ENCODE assay signal across 1 cellular context in the genomic region with DNA sequence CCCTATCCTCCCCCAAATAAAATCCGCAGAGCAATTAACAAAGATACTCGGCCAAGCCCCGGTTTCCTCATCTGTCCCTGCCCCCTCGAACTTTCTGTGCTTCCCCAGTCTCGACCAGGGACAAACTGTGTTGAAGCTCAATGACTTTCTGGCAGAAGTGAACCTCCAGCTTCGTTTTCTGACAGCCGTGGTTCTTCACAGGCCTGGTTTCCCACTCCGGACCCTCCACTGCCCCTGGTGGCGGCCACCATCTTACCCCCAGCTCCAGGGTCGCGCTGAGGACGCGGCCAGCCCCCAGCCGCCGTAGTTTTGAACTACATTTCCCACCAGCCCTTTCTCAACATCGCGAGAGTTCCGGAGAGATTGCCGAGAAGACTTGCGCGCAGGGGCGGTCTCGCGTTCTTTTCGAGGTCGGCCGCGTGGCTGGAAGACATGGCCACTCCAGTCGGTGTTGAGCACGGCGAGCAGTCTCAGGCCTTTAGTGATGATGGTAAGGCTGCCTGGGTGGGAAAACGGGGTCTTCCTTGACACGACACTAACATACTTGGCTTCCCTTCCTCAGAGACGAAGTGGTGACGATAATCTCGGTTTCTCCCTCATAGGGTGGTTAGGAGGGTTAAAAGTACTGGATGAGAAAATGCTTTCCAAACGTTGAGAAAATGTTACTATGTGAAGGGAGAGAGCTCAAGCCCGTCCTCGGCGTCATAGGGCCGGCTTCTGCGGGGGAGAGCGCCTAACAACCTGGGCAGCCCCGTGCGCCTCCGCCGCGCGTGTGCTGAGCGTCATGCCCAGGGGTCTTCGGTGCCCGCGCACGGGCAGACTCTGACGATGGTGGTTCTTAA.
A peak's percentile ranks its signal among the peaks of the same experiment; 100 is the strongest.
TF ChIP-seq lines count a peak whose summit lies in the region.

No MANE protein-coding gene starts in this region.

TF ChIP-seq in HepG2, 621 proteins besides CTCF, POLR2A, EP300 and RAD21 (continued from another document and continues in another):
- TF ChIP-seq, protein P1, sequence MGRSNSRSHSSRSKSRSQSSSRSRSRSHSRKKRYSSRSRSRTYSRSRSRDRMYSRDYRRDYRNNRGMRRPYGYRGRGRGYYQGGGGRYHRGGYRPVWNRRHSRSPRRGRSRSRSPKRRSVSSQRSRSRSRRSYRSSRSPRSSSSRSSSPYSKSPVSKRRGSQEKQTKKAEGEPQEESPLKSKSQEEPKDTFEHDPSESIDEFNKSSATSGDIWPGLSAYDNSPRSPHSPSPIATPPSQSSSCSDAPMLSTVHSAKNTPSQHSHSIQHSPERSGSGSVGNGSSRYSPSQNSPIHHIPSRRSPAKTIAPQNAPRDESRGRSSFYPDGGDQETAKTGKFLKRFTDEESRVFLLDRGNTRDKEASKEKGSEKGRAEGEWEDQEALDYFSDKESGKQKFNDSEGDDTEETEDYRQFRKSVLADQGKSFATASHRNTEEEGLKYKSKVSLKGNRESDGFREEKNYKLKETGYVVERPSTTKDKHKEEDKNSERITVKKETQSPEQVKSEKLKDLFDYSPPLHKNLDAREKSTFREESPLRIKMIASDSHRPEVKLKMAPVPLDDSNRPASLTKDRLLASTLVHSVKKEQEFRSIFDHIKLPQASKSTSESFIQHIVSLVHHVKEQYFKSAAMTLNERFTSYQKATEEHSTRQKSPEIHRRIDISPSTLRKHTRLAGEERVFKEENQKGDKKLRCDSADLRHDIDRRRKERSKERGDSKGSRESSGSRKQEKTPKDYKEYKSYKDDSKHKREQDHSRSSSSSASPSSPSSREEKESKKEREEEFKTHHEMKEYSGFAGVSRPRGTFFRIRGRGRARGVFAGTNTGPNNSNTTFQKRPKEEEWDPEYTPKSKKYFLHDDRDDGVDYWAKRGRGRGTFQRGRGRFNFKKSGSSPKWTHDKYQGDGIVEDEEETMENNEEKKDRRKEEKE (IDR thresholded peaks at IDR 0.05) = no peak
- peak; percentile 68; the same call in 1 of the 2 replicates for TF ChIP-seq CBFB (CRISPR knock-in tag; IDR thresholded peaks at IDR 0.05)
- 0 out of 2 replicates have a peak, but pooled peaks have one; percentile 48 for TF ChIP-seq CC2D1A (CRISPR knock-in tag; IDR thresholded peaks at IDR 0.05)
- no peak for TF ChIP-seq SYNCRIP (IDR thresholded peaks at IDR 0.05; ENCODE audit: insufficient read depth, low read depth, low read length)
- TF ChIP-seq CHD2 (IDR thresholded peaks at IDR 0.05; ENCODE audit: low read depth, low read length) = peak; percentile 100
- TF ChIP-seq, protein P2, sequence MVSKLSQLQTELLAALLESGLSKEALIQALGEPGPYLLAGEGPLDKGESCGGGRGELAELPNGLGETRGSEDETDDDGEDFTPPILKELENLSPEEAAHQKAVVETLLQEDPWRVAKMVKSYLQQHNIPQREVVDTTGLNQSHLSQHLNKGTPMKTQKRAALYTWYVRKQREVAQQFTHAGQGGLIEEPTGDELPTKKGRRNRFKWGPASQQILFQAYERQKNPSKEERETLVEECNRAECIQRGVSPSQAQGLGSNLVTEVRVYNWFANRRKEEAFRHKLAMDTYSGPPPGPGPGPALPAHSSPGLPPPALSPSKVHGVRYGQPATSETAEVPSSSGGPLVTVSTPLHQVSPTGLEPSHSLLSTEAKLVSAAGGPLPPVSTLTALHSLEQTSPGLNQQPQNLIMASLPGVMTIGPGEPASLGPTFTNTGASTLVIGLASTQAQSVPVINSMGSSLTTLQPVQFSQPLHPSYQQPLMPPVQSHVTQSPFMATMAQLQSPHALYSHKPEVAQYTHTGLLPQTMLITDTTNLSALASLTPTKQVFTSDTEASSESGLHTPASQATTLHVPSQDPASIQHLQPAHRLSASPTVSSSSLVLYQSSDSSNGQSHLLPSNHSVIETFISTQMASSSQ (IDR thresholded peaks at IDR 0.05; ENCODE audit: low read depth) = peak; percentile 62; the same call in 1 of the 2 replicates
- TF ChIP-seq, protein P2 (CRISPR knock-in tag; IDR thresholded peaks at IDR 0.05; ENCODE audit: borderline replicate concordance) = peak; percentile 71
- peak; percentile 90; the same call in 1 of the 2 replicates for TF ChIP-seq TSC22D2 (CRISPR knock-in tag; IDR thresholded peaks at IDR 0.05; ENCODE audit: borderline replicate concordance)
- TF ChIP-seq ARNT (IDR thresholded peaks at IDR 0.05) = no peak
- no peak for TF ChIP-seq ZNF720 (CRISPR knock-in tag; IDR thresholded peaks at IDR 0.05)
- peak; percentile 94 for TF ChIP-seq ZNF615 (CRISPR knock-in tag; IDR thresholded peaks at IDR 0.05; ENCODE audit: borderline replicate concordance)
- TF ChIP-seq, protein P3, sequence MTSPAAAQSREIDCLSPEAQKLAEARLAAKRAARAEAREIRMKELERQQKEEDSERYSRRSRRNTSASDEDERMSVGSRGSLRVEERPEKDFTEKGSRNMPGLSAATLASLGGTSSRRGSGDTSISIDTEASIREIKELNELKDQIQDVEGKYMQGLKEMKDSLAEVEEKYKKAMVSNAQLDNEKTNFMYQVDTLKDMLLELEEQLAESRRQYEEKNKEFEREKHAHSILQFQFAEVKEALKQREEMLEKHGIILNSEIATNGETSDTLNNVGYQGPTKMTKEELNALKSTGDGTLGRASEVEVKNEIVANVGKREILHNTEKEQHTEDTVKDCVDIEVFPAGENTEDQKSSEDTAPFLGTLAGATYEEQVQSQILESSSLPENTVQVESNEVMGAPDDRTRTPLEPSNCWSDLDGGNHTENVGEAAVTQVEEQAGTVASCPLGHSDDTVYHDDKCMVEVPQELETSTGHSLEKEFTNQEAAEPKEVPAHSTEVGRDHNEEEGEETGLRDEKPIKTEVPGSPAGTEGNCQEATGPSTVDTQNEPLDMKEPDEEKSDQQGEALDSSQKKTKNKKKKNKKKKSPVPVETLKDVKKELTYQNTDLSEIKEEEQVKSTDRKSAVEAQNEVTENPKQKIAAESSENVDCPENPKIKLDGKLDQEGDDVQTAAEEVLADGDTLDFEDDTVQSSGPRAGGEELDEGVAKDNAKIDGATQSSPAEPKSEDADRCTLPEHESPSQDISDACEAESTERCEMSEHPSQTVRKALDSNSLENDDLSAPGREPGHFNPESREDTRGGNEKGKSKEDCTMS (CRISPR knock-in tag; conservative IDR thresholded peaks at IDR 0.05) = no peak
- TF ChIP-seq, protein P4, sequence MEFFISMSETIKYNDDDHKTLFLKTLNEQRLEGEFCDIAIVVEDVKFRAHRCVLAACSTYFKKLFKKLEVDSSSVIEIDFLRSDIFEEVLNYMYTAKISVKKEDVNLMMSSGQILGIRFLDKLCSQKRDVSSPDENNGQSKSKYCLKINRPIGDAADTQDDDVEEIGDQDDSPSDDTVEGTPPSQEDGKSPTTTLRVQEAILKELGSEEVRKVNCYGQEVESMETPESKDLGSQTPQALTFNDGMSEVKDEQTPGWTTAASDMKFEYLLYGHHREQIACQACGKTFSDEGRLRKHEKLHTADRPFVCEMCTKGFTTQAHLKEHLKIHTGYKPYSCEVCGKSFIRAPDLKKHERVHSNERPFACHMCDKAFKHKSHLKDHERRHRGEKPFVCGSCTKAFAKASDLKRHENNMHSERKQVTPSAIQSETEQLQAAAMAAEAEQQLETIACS (CRISPR knock-in tag; IDR thresholded peaks at IDR 0.05) = no peak
- TF ChIP-seq, protein P5, sequence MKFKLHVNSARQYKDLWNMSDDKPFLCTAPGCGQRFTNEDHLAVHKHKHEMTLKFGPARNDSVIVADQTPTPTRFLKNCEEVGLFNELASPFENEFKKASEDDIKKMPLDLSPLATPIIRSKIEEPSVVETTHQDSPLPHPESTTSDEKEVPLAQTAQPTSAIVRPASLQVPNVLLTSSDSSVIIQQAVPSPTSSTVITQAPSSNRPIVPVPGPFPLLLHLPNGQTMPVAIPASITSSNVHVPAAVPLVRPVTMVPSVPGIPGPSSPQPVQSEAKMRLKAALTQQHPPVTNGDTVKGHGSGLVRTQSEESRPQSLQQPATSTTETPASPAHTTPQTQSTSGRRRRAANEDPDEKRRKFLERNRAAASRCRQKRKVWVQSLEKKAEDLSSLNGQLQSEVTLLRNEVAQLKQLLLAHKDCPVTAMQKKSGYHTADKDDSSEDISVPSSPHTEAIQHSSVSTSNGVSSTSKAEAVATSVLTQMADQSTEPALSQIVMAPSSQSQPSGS (CRISPR knock-in tag; IDR thresholded peaks at IDR 0.05) = peak; percentile 89
- no peak for TF ChIP-seq NR1H2 (CRISPR knock-in tag; IDR thresholded peaks at IDR 0.05; ENCODE audit: borderline replicate concordance, low read depth)
- TF ChIP-seq, protein P6, sequence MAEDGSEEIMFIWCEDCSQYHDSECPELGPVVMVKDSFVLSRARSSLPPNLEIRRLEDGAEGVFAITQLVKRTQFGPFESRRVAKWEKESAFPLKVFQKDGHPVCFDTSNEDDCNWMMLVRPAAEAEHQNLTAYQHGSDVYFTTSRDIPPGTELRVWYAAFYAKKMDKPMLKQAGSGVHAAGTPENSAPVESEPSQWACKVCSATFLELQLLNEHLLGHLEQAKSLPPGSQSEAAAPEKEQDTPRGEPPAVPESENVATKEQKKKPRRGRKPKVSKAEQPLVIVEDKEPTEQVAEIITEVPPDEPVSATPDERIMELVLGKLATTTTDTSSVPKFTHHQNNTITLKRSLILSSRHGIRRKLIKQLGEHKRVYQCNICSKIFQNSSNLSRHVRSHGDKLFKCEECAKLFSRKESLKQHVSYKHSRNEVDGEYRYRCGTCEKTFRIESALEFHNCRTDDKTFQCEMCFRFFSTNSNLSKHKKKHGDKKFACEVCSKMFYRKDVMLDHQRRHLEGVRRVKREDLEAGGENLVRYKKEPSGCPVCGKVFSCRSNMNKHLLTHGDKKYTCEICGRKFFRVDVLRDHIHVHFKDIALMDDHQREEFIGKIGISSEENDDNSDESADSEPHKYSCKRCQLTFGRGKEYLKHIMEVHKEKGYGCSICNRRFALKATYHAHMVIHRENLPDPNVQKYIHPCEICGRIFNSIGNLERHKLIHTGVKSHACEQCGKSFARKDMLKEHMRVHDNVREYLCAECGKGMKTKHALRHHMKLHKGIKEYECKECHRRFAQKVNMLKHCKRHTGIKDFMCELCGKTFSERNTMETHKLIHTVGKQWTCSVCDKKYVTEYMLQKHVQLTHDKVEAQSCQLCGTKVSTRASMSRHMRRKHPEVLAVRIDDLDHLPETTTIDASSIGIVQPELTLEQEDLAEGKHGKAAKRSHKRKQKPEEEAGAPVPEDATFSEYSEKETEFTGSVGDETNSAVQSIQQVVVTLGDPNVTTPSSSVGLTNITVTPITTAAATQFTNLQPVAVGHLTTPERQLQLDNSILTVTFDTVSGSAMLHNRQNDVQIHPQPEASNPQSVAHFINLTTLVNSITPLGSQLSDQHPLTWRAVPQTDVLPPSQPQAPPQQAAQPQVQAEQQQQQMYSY (CRISPR knock-in tag; IDR thresholded peaks at IDR 0.05) = no peak
- peak; percentile 74; the same call in 1 of the 2 replicates for TF ChIP-seq NFE2L1 (CRISPR knock-in tag; IDR thresholded peaks at IDR 0.05; ENCODE audit: borderline replicate concordance)
- TF ChIP-seq WIZ (CRISPR knock-in tag; IDR thresholded peaks at IDR 0.05) = no peak
- TF ChIP-seq ZNF326 (CRISPR knock-in tag; IDR thresholded peaks at IDR 0.05; ENCODE audit: borderline replicate concordance) = no peak
- no peak for TF ChIP-seq STAT5B (CRISPR knock-in tag; IDR thresholded peaks at IDR 0.05)
- TF ChIP-seq, protein P7, sequence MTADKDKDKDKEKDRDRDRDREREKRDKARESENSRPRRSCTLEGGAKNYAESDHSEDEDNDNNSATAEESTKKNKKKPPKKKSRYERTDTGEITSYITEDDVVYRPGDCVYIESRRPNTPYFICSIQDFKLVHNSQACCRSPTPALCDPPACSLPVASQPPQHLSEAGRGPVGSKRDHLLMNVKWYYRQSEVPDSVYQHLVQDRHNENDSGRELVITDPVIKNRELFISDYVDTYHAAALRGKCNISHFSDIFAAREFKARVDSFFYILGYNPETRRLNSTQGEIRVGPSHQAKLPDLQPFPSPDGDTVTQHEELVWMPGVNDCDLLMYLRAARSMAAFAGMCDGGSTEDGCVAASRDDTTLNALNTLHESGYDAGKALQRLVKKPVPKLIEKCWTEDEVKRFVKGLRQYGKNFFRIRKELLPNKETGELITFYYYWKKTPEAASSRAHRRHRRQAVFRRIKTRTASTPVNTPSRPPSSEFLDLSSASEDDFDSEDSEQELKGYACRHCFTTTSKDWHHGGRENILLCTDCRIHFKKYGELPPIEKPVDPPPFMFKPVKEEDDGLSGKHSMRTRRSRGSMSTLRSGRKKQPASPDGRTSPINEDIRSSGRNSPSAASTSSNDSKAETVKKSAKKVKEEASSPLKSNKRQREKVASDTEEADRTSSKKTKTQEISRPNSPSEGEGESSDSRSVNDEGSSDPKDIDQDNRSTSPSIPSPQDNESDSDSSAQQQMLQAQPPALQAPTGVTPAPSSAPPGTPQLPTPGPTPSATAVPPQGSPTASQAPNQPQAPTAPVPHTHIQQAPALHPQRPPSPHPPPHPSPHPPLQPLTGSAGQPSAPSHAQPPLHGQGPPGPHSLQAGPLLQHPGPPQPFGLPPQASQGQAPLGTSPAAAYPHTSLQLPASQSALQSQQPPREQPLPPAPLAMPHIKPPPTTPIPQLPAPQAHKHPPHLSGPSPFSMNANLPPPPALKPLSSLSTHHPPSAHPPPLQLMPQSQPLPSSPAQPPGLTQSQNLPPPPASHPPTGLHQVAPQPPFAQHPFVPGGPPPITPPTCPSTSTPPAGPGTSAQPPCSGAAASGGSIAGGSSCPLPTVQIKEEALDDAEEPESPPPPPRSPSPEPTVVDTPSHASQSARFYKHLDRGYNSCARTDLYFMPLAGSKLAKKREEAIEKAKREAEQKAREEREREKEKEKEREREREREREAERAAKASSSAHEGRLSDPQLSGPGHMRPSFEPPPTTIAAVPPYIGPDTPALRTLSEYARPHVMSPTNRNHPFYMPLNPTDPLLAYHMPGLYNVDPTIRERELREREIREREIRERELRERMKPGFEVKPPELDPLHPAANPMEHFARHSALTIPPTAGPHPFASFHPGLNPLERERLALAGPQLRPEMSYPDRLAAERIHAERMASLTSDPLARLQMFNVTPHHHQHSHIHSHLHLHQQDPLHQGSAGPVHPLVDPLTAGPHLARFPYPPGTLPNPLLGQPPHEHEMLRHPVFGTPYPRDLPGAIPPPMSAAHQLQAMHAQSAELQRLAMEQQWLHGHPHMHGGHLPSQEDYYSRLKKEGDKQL (CRISPR knock-in tag; IDR thresholded peaks at IDR 0.05; ENCODE audit: low read depth) = no peak
- peak; percentile 56 for TF ChIP-seq NFRKB (IDR thresholded peaks at IDR 0.05)
- TF ChIP-seq TEAD3 (CRISPR knock-in tag; optimal IDR thresholded peaks at IDR 0.05; ENCODE audit: borderline replicate concordance) = no peak
- TF ChIP-seq, protein P8, sequence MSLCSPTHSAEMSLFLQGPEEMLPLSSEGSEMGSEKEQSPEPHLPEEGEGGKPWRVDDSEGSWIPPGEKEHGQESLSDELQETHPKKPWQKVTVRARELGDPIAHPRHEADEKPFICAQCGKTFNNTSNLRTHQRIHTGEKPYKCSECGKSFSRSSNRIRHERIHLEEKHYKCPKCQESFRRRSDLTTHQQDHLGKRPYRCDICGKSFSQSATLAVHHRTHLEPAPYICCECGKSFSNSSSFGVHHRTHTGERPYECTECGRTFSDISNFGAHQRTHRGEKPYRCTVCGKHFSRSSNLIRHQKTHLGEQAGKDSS (CRISPR knock-in tag; IDR thresholded peaks at IDR 0.05; ENCODE audit: borderline replicate concordance, low read depth) = no peak; the same call in none of the 2 replicates
- TF ChIP-seq HIVEP1 (CRISPR knock-in tag; IDR thresholded peaks at IDR 0.05) = no peak
- peak; percentile 88; the same call in 1 of the 2 replicates for TF ChIP-seq ZNF891 (CRISPR knock-in tag; IDR thresholded peaks at IDR 0.05)
- TF ChIP-seq ZNF121 (CRISPR knock-in tag; IDR thresholded peaks at IDR 0.05) = 0 out of 2 replicates have a peak, but pooled peaks have one; percentile 32
